Comparison of ENCODE assay signal across 10 cellular contexts in genomic region chr1:168623003-168623828, GRCh38. TPM values are rescaled to one million over a fixed set of nuclear protein-coding genes. Genes with fewer than 3 reads are reported as not detected.
A peak's percentile ranks its signal among the peaks of the same experiment; 100 is the strongest.
DNase-seq lines count a peak whose midpoint lies in the region; ATAC-seq and TF ChIP-seq lines count a peak whose summit lies in the region.
"Had no signal": no experiment of that assay in that cellular context is flagged by ENCODE, and none has a peak within 500 bp of the region (broad histone marks: within the 10 kb centered on the region; RNA-seq: fewer than 3 reads in every experiment).

No MANE protein-coding gene starts in this region.

- POLR2A ChIA-PET in CD8-positive, alpha-beta T cell (lab: Charles Lee), result no interaction called here

- H3K79me2 ChIP-seq in GM23338 (replicated peaks; ENCODE audit: insufficient read depth), result no peaks in the 10 kb centered on the region

- peaks cover 3% of the 10 kb centered on the region for H3K27me3 Mint-ChIP-seq in GM23338 (ENCODE audit: insufficient read depth, low read depth, poor library complexity)
- H3K27me3 Mint-ChIP-seq in activated naive CD8-positive, alpha-beta T cell treated with anti-CD3 and anti-CD28 coated beads for 36 hours, result no peaks in the 10 kb centered on the region
- H3K27me3 Mint-ChIP-seq in CD8-positive, alpha-beta T cell (ENCODE audit: low read depth), result no peaks in the 10 kb centered on the region

- H3K36me3 Mint-ChIP-seq in GM23338 (ENCODE audit: low read depth), result no peaks in the 10 kb centered on the region
- H3K36me3 Mint-ChIP-seq in activated naive CD8-positive, alpha-beta T cell treated with anti-CD3 and anti-CD28 coated beads for 36 hours, result no peaks in the 10 kb centered on the region
- H3K36me3 Mint-ChIP-seq in CD8-positive, alpha-beta T cell, result no peaks in the 10 kb centered on the region
- H3K36me3 Mint-ChIP-seq: activated naive CD4-positive, alpha-beta T cell treated with anti-CD3 and anti-CD28 coated beads, Interleukin-2, amount 50 U/mL, for 24 hours had no signal

- H3K36me3 ChIP-seq in GM23338 (ENCODE audit: insufficient read depth), result no peaks in the 10 kb centered on the region
- no peaks in the 10 kb centered on the region for H3K36me3 ChIP-seq in CD8-positive, alpha-beta T cell (ENCODE audit: insufficient read depth, low read length)
- H3K36me3 ChIP-seq: tibial nerve had no signal

- no peak overlapping the region for H3K27ac ChIP-seq in GM23338 (ENCODE audit: low read depth)
- no peak overlapping the region for H3K27ac ChIP-seq in CD8-positive, alpha-beta T cell (ENCODE audit: low read depth, low read length)
- H3K27ac ChIP-seq: tibial nerve had no signal

- ATAC-seq in GM23338 (no peak), esophagus mucosa (peak; percentile 64)
- no peak for ATAC-seq in CD8-positive, alpha-beta T cell

- no peak overlapping the region for H3K27ac Mint-ChIP-seq in GM23338
- H3K27ac Mint-ChIP-seq in activated naive CD8-positive, alpha-beta T cell treated with anti-CD3 and anti-CD28 coated beads for 36 hours, result no peak overlapping the region
- H3K27ac Mint-ChIP-seq in CD8-positive, alpha-beta T cell, result no peak overlapping the region
- H3K27ac Mint-ChIP-seq: activated naive CD4-positive, alpha-beta T cell treated with anti-CD3 and anti-CD28 coated beads, Interleukin-2, amount 50 U/mL, for 24 hours had no signal

- H3K9me3 ChIP-seq in CD8-positive, alpha-beta T cell (ENCODE audit: low read length), result no peaks in the 10 kb centered on the region
- H3K9me3 ChIP-seq: tibial nerve had no signal

- H3K9me3 Mint-ChIP-seq in GM23338, result no peaks in the 10 kb centered on the region
- H3K9me3 Mint-ChIP-seq in activated naive CD8-positive, alpha-beta T cell treated with anti-CD3 and anti-CD28 coated beads for 36 hours, result no peaks in the 10 kb centered on the region
- H3K9me3 Mint-ChIP-seq in CD8-positive, alpha-beta T cell, result no peaks in the 10 kb centered on the region
- H3K9me3 Mint-ChIP-seq: activated naive CD4-positive, alpha-beta T cell treated with anti-CD3 and anti-CD28 coated beads, Interleukin-2, amount 50 U/mL, for 24 hours had no signal

- H3K4me3 ChIP-seq in GM23338, result no peak overlapping the region
- no peak overlapping the region for H3K4me3 ChIP-seq in CD8-positive, alpha-beta T cell (ENCODE audit: low read depth, low read length)
- H3K4me3 ChIP-seq: tibial nerve had no signal

- 0 out of 2 replicates have a peak overlapping the region, but pooled peaks have one; percentile 66 for H2AFZ ChIP-seq in GM23338

- H3K4me3 Mint-ChIP-seq in GM23338, result no peak overlapping the region
- no peak overlapping the region for H3K4me3 Mint-ChIP-seq in activated naive CD8-positive, alpha-beta T cell treated with anti-CD3 and anti-CD28 coated beads for 36 hours
- no peak overlapping the region for H3K4me3 Mint-ChIP-seq in CD8-positive, alpha-beta T cell
- H3K4me3 Mint-ChIP-seq: activated naive CD4-positive, alpha-beta T cell treated with anti-CD3 and anti-CD28 coated beads, Interleukin-2, amount 50 U/mL, for 24 hours had no signal

- H3K9me2 ChIP-seq in GM23338 (ENCODE audit: insufficient read depth), result 0 out of 2 replicates have a peak, but pooled peaks cover 10% of the 10 kb centered on the region

- CTCF ChIA-PET in CD8-positive, alpha-beta T cell (lab: Charles Lee), result no interaction called here

- no peaks in the 10 kb centered on the region for H4K20me1 ChIP-seq in GM23338 (replicated peaks; ENCODE audit: insufficient read depth)

- H3F3A ChIP-seq in GM23338 (replicated peaks; ENCODE audit: low read depth), result no peaks in the 10 kb centered on the region

- H3K4me1 ChIP-seq in GM23338 (ENCODE audit: insufficient read depth), result no peaks in the 10 kb centered on the region
- H3K4me1 ChIP-seq in CD8-positive, alpha-beta T cell (ENCODE audit: insufficient read depth, low read length), result no peaks in the 10 kb centered on the region

- intact Hi-C loops in CD8-positive, alpha-beta T cell (cut with DNase I, micrococcal nuclease), result no loop called here

- DNase-seq in GM23338 (ENCODE audit: low spot score) (no peak), NOMO-1 treated with DMSO at 0.1 percent for 48 hours (lab: John Stamatoyannopoulos, UW; ENCODE audit: unreplicated experiment) (peak; percentile 51), renal cortical epithelial cell (ENCODE audit: low read depth) (peak; percentile 53), NCI-H1694 treated with DMSO at 0.1 percent for 48 hours (lab: John Stamatoyannopoulos, UW) (no peak)
- DNase-seq in activated naive CD8-positive, alpha-beta T cell treated with anti-CD3 and anti-CD28 coated beads for 36 hours, result no peak
- no peak for DNase-seq in CD8-positive, alpha-beta T cell
- no peak for DNase-seq in activated CD4-positive, alpha-beta T cell treated with anti-CD3 and anti-CD28 coated beads, Interleukin-2, amount 50 U/mL, for 4 hours

- no peak for TF ChIP-seq CTCF in GM23338 (conservative IDR thresholded peaks at IDR 0.05; ENCODE audit: low read depth in 2 of 2)
- TF ChIP-seq CTCF in CD8-positive, alpha-beta T cell (IDR thresholded peaks at IDR 0.05), result no peak

- no peak overlapping the region for H3K4me2 ChIP-seq in GM23338

- H3K27me3 ChIP-seq in GM23338 (ENCODE audit: insufficient read depth), result no peaks in the 10 kb centered on the region
- H3K27me3 ChIP-seq in CD8-positive, alpha-beta T cell (ENCODE audit: insufficient read depth, low read length), result no peaks in the 10 kb centered on the region
- H3K27me3 ChIP-seq: tibial nerve had no signal

- H3K4me1 Mint-ChIP-seq in GM23338, result peaks cover 3% of the 10 kb centered on the region; the same call in 1 of the 3 replicates
- H3K4me1 Mint-ChIP-seq in activated naive CD8-positive, alpha-beta T cell treated with anti-CD3 and anti-CD28 coated beads for 36 hours, result no peaks in the 10 kb centered on the region
- no peaks in the 10 kb centered on the region for H3K4me1 Mint-ChIP-seq in CD8-positive, alpha-beta T cell (ENCODE audit: low read depth)
- H3K4me1 Mint-ChIP-seq: activated naive CD4-positive, alpha-beta T cell treated with anti-CD3 and anti-CD28 coated beads, Interleukin-2, amount 50 U/mL, for 24 hours had no signal

TF ChIP-seq in GM23338, 12 proteins besides CTCF, POLR2A, EP300 and RAD21 (continues in another document):
- no peak for TF ChIP-seq JUNB (IDR thresholded peaks at IDR 0.05; ENCODE audit: unreplicated experiment)
- no peak for TF ChIP-seq ZNF114 (CRISPR knock-in tag; IDR thresholded peaks at IDR 0.05)
- no peak for TF ChIP-seq NANOG (IDR thresholded peaks at IDR 0.05; ENCODE audit: borderline replicate concordance)
- TF ChIP-seq EZH2phosphoT487 (IDR thresholded peaks at IDR 0.05; ENCODE audit: unreplicated experiment), result no peak
- TF ChIP-seq POLR2AphosphoS5 (IDR thresholded peaks at IDR 0.05; ENCODE audit: low read depth), result no peak
- TF ChIP-seq REST (IDR thresholded peaks at IDR 0.05; ENCODE audit: unreplicated experiment), result no peak

RNA-seq across cellular contexts. Expression of gene XCL1, which starts 46.8 kb away (rescaled TPM):
- total RNA-seq in GM23338 (2014; rRNA removed; shearing (Covaris generic)), result not detected in 2 replicates
- 0.24 and 0.89 TPM in 2 replicates for polyA plus RNA-seq in GM23338 (2016; fragmentation: Nextera tagmentation; extraction: Ambion mirVana)
- total RNA-seq in esophagus mucosa, result not detected
- not detected in 2 replicates for total RNA-seq in renal cortical epithelial cell
- 10 to 100 TPM; 83.3 to 86.0 TPM for total RNA-seq in activated naive CD8-positive, alpha-beta T cell treated with anti-CD3 and anti-CD28 coated beads for 36 hours
- 1 to 10 TPM; 5.3 to 6.2 TPM for total RNA-seq in CD8-positive, alpha-beta T cell

Comparison
In these comparisons a context has a peak if more than half of its experiments do, and no peak if none do; other contexts are left out.
1. DNase-seq: peak in NOMO-1 treated with DMSO at 0.1 percent for 48 hours (single experiment) and renal cortical epithelial cell (single experiment); none in GM23338 (single experiment), NCI-H1694 treated with DMSO at 0.1 percent for 48 hours (single experiment), activated naive CD8-positive, alpha-beta T cell treated with anti-CD3 and anti-CD28 coated beads for 36 hours (single experiment), CD8-positive, alpha-beta T cell (0 of 7) and activated CD4-positive, alpha-beta T cell treated with anti-CD3 and anti-CD28 coated beads, Interleukin-2, amount 50 U/mL, for 4 hours (0 of 2).
2. RNA of gene XCL1, which starts 46.8 kb away (total RNA-seq): 83.3 to 86.0 TPM in activated naive CD8-positive, alpha-beta T cell treated with anti-CD3 and anti-CD28 coated beads for 36 hours; 5.3 to 6.2 TPM in CD8-positive, alpha-beta T cell, not detected in GM23338, not detected in esophagus mucosa (single experiment) and not detected in renal cortical epithelial cell; every median in the first group is over 10 times any median in the second.